In the genomic region with DNA sequence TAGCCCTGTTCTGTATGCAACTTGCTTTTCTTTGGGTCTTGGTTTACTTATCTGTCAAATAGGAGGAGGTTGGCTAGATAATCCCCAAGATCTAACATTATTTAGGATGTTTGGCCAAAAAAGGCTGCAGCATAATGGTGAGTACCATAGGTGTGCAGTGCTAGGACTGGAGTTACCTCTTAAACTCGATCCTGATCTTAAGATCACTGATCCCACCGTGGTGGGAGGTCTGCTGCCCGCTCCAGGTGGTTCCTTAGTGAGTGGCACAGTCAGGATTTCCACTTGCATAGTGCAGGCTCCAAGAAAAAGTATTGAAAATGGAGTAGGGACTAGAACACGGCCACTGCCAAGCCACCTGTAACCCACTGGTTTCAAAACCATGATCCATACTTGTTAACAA, we compare ENCODE assay signal across 11 cellular contexts.
"Had no signal": no experiment of that assay in that cellular context is flagged by ENCODE, and none has a peak within 500 bp of the region (broad histone marks: within the 10 kb centered on the region; RNA-seq: fewer than 3 reads in every experiment).

No MANE protein-coding gene starts in this region.

- H3K9me3 Mint-ChIP-seq: GM23338, H9, HFFc6 had no signal

- H2AFZ ChIP-seq: GM23248, GM23338 had no signal

- ATAC-seq: GM23338, HCT116 had no signal

- H3K4me3 Mint-ChIP-seq: GM23338, H9, HFFc6 had no signal

- H3K4me3 ChIP-seq: GM23248, GM23338, HAP-1 had no signal

- DNase-seq: GM23248, GOT3, H7, H9, HCEC 1CT, HFFc6 had no signal

- H3K4me2 ChIP-seq: GM23338 had no signal

- H3K27ac ChIP-seq: GM23248 had no signal

- H3K9ac ChIP-seq: GM23248 had no signal

- FAIRE-seq: H1, H54 had no signal

- H3K9me3 ChIP-seq: HAP-1 had no signal

- H3K27ac Mint-ChIP-seq: GM23338, H9, HFFc6 had no signal
